ENCODE assay signal across 10 cellular contexts in genomic region chr12:123089631-123090353, GRCh38.
A peak's percentile ranks its signal among the peaks of the same experiment; 100 is the strongest.
DNase-seq lines count a peak whose midpoint lies in the region; ATAC-seq, FAIRE-seq and TF ChIP-seq lines count a peak whose summit lies in the region.
"Had no signal": no experiment of that assay in that cellular context is flagged by ENCODE, and none has a peak within 500 bp of the region (broad histone marks: within the 10 kb centered on the region; RNA-seq: fewer than 3 reads in every experiment).

No MANE protein-coding gene starts in this region.

- intact Hi-C loops in right lobe of liver (cut with DNase I) = no loop called here

- H3K9me3 Mint-ChIP-seq in activated T-helper 17 cell treated with anti-CD3 and anti-CD28 coated beads, Interleukin-2, amount 50 U/mL, for 72 hours = no peaks in the 10 kb centered on the region
- H3K9me3 Mint-ChIP-seq: T-helper 1 cell treated with Interleukin-12 subunit alpha and Interleukin-12 subunit beta and Interleukin-4 antibody, amounts not matched to agents 30 μg/mL and 1 μg/mL, for 36 hours had no signal

- no peaks in the 10 kb centered on the region for H3K27me3 Mint-ChIP-seq in activated T-helper 17 cell treated with anti-CD3 and anti-CD28 coated beads, Interleukin-2, amount 50 U/mL, for 72 hours

- no peak overlapping the region for H3K4me3 Mint-ChIP-seq in activated T-helper 17 cell treated with anti-CD3 and anti-CD28 coated beads, Interleukin-2, amount 50 U/mL, for 72 hours
- H3K4me3 Mint-ChIP-seq: T-helper 1 cell treated with Interleukin-12 subunit alpha and Interleukin-12 subunit beta and Interleukin-4 antibody, amounts not matched to agents 30 μg/mL and 1 μg/mL, for 36 hours had no signal

- DNase-seq in BJ (ENCODE audit: low read depth) = peak; percentile 93
- DNase-seq in KG1 (lab: John Stamatoyannopoulos, UW) = peak; percentile 24
- DNase-seq in right lobe of liver = no peak
- no peak for DNase-seq in activated effector memory CD4-positive, alpha-beta T cell treated with Interleukin-2 at 50 U/mL for 16 hours
- DNase-seq in GF-D8 (lab: John Stamatoyannopoulos, UW) = no peak
- no peak for DNase-seq in D721Med (ENCODE audit: insufficient read length, low spot score)

- H3K9me3 ChIP-seq in right lobe of liver = no peaks in the 10 kb centered on the region

- H3K4me3 ChIP-seq in BJ (ENCODE audit: low read depth, low read length) = no peak overlapping the region
- H3K4me3 ChIP-seq in right lobe of liver = no peak overlapping the region

- H3K36me3 ChIP-seq in BJ (ENCODE audit: control insufficient read depth, insufficient read depth, low read length) (no peaks in the 10 kb centered on the region), right lobe of liver (no peaks in the 10 kb centered on the region)

- no peak for FAIRE-seq in D721Med (lab: Jason Lieb, UNC)
- FAIRE-seq: endometrium had no signal

- 5% methylated on average over 2 of the region's 2 CpGs for WGBS in right lobe of liver (ENCODE audit: insufficient coverage, low coverage, low lambda C conversion rate, missing lambda C conversion rate)

- H3K27ac Mint-ChIP-seq in activated T-helper 17 cell treated with anti-CD3 and anti-CD28 coated beads, Interleukin-2, amount 50 U/mL, for 72 hours = peak overlapping the region; percentile 31
- H3K27ac Mint-ChIP-seq: T-helper 1 cell treated with Interleukin-12 subunit alpha and Interleukin-12 subunit beta and Interleukin-4 antibody, amounts not matched to agents 30 μg/mL and 1 μg/mL, for 36 hours had no signal

- no peak for TF ChIP-seq POLR2A in right lobe of liver (IDR thresholded peaks at IDR 0.05)

- no peaks in the 10 kb centered on the region for H3K36me3 Mint-ChIP-seq in activated T-helper 17 cell treated with anti-CD3 and anti-CD28 coated beads, Interleukin-2, amount 50 U/mL, for 72 hours (ENCODE audit: low read depth)

- H3K4me1 Mint-ChIP-seq in activated T-helper 17 cell treated with anti-CD3 and anti-CD28 coated beads, Interleukin-2, amount 50 U/mL, for 72 hours = peaks cover 9% of the 10 kb centered on the region

- H3K27ac ChIP-seq in right lobe of liver = peak overlapping the region in 2 of 3 donors; percentile 1 to 17

- TF ChIP-seq CTCF in BJ (IDR thresholded peaks at IDR 0.05; ENCODE audit: insufficient read depth, low read depth, low read length) (no peak), right lobe of liver (IDR thresholded peaks at IDR 0.05) (no peak), D721Med (IDR thresholded peaks at IDR 0.05; ENCODE audit: insufficient read depth, missing control alignments) (no peak)

- peaks cover 0 to 54% (median 28%) of the 10 kb centered on the region in 4 donors for H3K4me1 ChIP-seq in right lobe of liver

- peak; percentile 90 for ATAC-seq in activated T-helper 17 cell treated with anti-CD3 and anti-CD28 coated beads, Interleukin-2, amount 50 U/mL, for 72 hours (replicated peaks)
- ATAC-seq in right lobe of liver (peak in 1 of 4 donors; percentile 57), HG03565 (IDR thresholded peaks at IDR 0.05; ENCODE audit: unreplicated experiment) (no peak)

- CTCF ChIA-PET in BJ (lab: Yijun Ruan, JAX) = interaction anchor here (0.6 to 0.7 kb wide), 2 partner anchors 148 to 580 kb away, joined by 3 to 5 read pairs; no protein-coding TSS in a partner anchor

- peaks cover 32% of the 10 kb centered on the region for H3K27me3 ChIP-seq in BJ (ENCODE audit: control insufficient read depth, insufficient read depth, low read length)
- H3K27me3 ChIP-seq in right lobe of liver = no peaks in the 10 kb centered on the region

- POLR2A ChIA-PET in BJ (lab: Charles Lee) = interaction anchor here (1.0 kb wide), 1 partner anchor 21 kb away, joined by 3 read pairs; no protein-coding TSS in a partner anchor

Comparison
In these comparisons a context has a peak if more than half of its experiments do, and no peak if none do; other contexts are left out.
1. DNase-seq: peak in BJ (single experiment) and KG1 (single experiment); none in right lobe of liver (0 of 3), activated effector memory CD4-positive, alpha-beta T cell treated with Interleukin-2 at 50 U/mL for 16 hours (single experiment), GF-D8 (single experiment) and D721Med (single experiment).